In genomic region chr1:59355361-59355760, GRCh38 we compare ENCODE assay signal across 1 cellular context.
A peak's percentile ranks its signal among the peaks of the same experiment; 100 is the strongest.
TF ChIP-seq lines count a peak whose summit lies in the region.

No MANE protein-coding gene starts in this region.

TF ChIP-seq in GM12878, 131 proteins besides CTCF, POLR2A, EP300 and RAD21:
- peak; percentile 63; the same call in 1 of the 2 replicates for TF ChIP-seq NFIC (IDR thresholded peaks at IDR 0.05; ENCODE audit: low read depth, low read length)
- TF ChIP-seq IKZF2 (IDR thresholded peaks at IDR 0.05) = peak; percentile 33 to 55; a peak in 2 of 4 replicates
- TF ChIP-seq E2F8 (IDR thresholded peaks at IDR 0.05; ENCODE audit: low read depth, partially characterized antibody) = no peak
- TF ChIP-seq GABPA (IDR thresholded peaks at IDR 0.05; ENCODE audit: low read depth) = no peak
- peak; percentile 52; the same call in 1 of the 2 replicates for TF ChIP-seq MTA2 (IDR thresholded peaks at IDR 0.05; ENCODE audit: low read depth)
- 0 out of 2 replicates have a peak, but pooled peaks have one; percentile 19 for TF ChIP-seq ATF2 (IDR thresholded peaks at IDR 0.05; ENCODE audit: low read length)
- TF ChIP-seq ZNF384 (IDR thresholded peaks at IDR 0.05; ENCODE audit: borderline replicate concordance, low read depth, low read length) = peak; percentile 20; the same call in 1 of the 2 replicates
- peak; percentile 6; the same call in 1 of the 2 replicates for TF ChIP-seq RUNX3 (IDR thresholded peaks at IDR 0.05; ENCODE audit: low read length)
- TF ChIP-seq SMAD1 (IDR thresholded peaks at IDR 0.05; ENCODE audit: low read depth, partially characterized antibody) = no peak
- 0 out of 2 replicates have a peak, but pooled peaks have one; percentile 65 for TF ChIP-seq PAX8 (IDR thresholded peaks at IDR 0.05)
- peak; percentile 34; the same call in 1 of the 2 replicates for TF ChIP-seq CREM (IDR thresholded peaks at IDR 0.05; ENCODE audit: low read depth)
- TF ChIP-seq RELB (IDR thresholded peaks at IDR 0.05; ENCODE audit: low read depth) = peak; percentile 29; the same call in 1 of the 2 replicates
- no peak for TF ChIP-seq MEF2B (IDR thresholded peaks at IDR 0.05; ENCODE audit: partially characterized antibody, poor library complexity, severe bottlenecking)
- no peak for TF ChIP-seq SMAD5 (IDR thresholded peaks at IDR 0.05; ENCODE audit: low read depth)
- no peak for TF ChIP-seq HDAC6 (IDR thresholded peaks at IDR 0.05; ENCODE audit: unreplicated experiment)
- no peak for TF ChIP-seq CHD4 (IDR thresholded peaks at IDR 0.05)
- no peak for TF ChIP-seq ZNF274 (IDR thresholded peaks at IDR 0.05; ENCODE audit: insufficient read depth, insufficient read length)
- no peak for TF ChIP-seq ZNF24 (IDR thresholded peaks at IDR 0.05)
- no peak for TF ChIP-seq SMARCA5 (IDR thresholded peaks at IDR 0.05)
